17 cellular contexts compared by ENCODE assay signal in genomic region chr18:27202771-27203170, GRCh38. TPM values are rescaled to one million over a fixed set of nuclear protein-coding genes. Genes with fewer than 3 reads are reported as not detected.
"Had no signal": no experiment of that assay in that cellular context is flagged by ENCODE, and none has a peak within 500 bp of the region (broad histone marks: within the 10 kb centered on the region; RNA-seq: fewer than 3 reads in every experiment).

No MANE protein-coding gene starts in this region.

- H3K4me3 Mint-ChIP-seq: activated CD8-positive, alpha-beta T cell treated with anti-CD3 and anti-CD28 coated beads, Interleukin-2, amount 10 ng/mL, durations not matched to agents 7 days and 5 days; dendritic cell treated with granulocyte-macrophage colony-stimulating factor and Interleukin-4, amounts not matched to agents 40 ng/mL and 50 ng/mL, for 4 days; neural crest cell; stimulated activated effector memory CD8-positive, alpha-beta T cell treated with anti-CD3 and anti-CD28 coated beads, Interleukin-12 subunit alpha, Interleukin-12 subunit beta, amount 100 ng/mL, for 72 hours had no signal

- H3K4me1 Mint-ChIP-seq: neural crest cell; stimulated activated effector memory CD8-positive, alpha-beta T cell treated with anti-CD3 and anti-CD28 coated beads, Interleukin-12 subunit alpha, Interleukin-12 subunit beta, amount 100 ng/mL, for 72 hours had no signal

- FAIRE-seq: islet of Langerhans, urothelium cell line had no signal

- H3K36me3 ChIP-seq: ascending aorta, right atrium auricular region, thyroid gland had no signal

- H3K27me3 Mint-ChIP-seq: dendritic cell treated with granulocyte-macrophage colony-stimulating factor and Interleukin-4, amounts not matched to agents 40 ng/mL and 50 ng/mL, for 4 days had no signal

- H3K4me3 ChIP-seq: ascending aorta, right atrium auricular region, smooth muscle cell, thyroid gland had no signal

- H3K36me3 Mint-ChIP-seq: stimulated activated effector memory CD8-positive, alpha-beta T cell treated with anti-CD3 and anti-CD28 coated beads, Interleukin-12 subunit alpha, Interleukin-12 subunit beta, amount 100 ng/mL, for 72 hours had no signal

- H3K9me3 Mint-ChIP-seq: dendritic cell treated with granulocyte-macrophage colony-stimulating factor and Interleukin-4, amounts not matched to agents 40 ng/mL and 50 ng/mL, for 4 days; neural crest cell had no signal

- H3K27me3 ChIP-seq: ascending aorta, right atrium auricular region, thyroid gland had no signal

- H3K9me3 ChIP-seq: ascending aorta, right atrium auricular region, thyroid gland had no signal

- DNase-seq: activated CD4-positive, alpha-beta T cell treated with anti-CD3 and anti-CD28 coated beads for 1 hour; activated CD8-positive, alpha-beta memory T cell treated with anti-CD3 and anti-CD28 coated beads, Interleukin-2, amount 50 U/mL, for 48 hours; activated CD8-positive, alpha-beta T cell treated with anti-CD3 and anti-CD28 coated beads, Interleukin-2, amount 10 ng/mL, durations not matched to agents 7 days and 5 days; activated naive CD4-positive, alpha-beta T cell; caudate nucleus; head of caudate nucleus; left ventricle myocardium superior; mesendoderm; thyroid gland had no signal

- H3K27ac Mint-ChIP-seq: activated CD8-positive, alpha-beta T cell treated with anti-CD3 and anti-CD28 coated beads, Interleukin-2, amount 10 ng/mL, durations not matched to agents 7 days and 5 days; dendritic cell treated with granulocyte-macrophage colony-stimulating factor and Interleukin-4, amounts not matched to agents 40 ng/mL and 50 ng/mL, for 4 days; stimulated activated effector memory CD8-positive, alpha-beta T cell treated with anti-CD3 and anti-CD28 coated beads, Interleukin-12 subunit alpha, Interleukin-12 subunit beta, amount 100 ng/mL, for 72 hours had no signal

RNA-seq across cellular contexts. Expression of gene CHST9, which starts 17.7 kb away (rescaled TPM):
- total RNA-seq: activated CD8-positive, alpha-beta T cell treated with anti-CD3 and anti-CD28 coated beads, Interleukin-2, amount 10 ng/mL, durations not matched to agents 7 days and 5 days; smooth muscle cell had no signal
